ENCODE assay signal across 18 cellular contexts in the genomic region with DNA sequence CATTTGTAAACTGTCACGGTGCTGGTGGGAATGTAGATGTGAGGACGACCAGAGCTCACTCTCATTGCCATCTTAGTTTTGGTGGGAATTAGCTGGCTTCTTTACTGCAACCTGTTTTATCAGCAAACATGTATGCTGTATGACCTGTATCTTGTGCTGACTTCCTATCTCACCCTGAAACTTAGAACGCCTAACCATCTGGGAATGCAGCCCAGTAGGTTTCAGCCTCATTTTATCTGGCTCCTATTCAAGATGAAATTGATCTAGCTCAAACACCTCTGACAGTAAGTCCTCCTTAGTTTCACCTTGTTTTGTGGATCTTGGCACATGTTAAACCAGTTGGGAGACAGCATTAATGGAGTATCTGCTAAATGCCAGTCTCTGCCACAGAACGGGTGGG.
"Had no signal": no experiment of that assay in that cellular context is flagged by ENCODE, and none has a peak within 500 bp of the region (broad histone marks: within the 10 kb centered on the region; RNA-seq: fewer than 3 reads in every experiment).

No MANE protein-coding gene starts in this region.

- H3K27me3 ChIP-seq: adrenal gland, neural progenitor cell, right atrium auricular region, transverse colon, vagina had no signal

- H3K4me3 Mint-ChIP-seq: activated T-cell treated with anti-CD3 and anti-CD28 coated beads, Interleukin-2, amount 50 U/mL, for 72 hours; effector memory CD8-positive, alpha-beta T cell; naive B cell; neural progenitor cell; stimulated activated naive CD8-positive, alpha-beta T cell treated with anti-CD3 and anti-CD28 coated beads, Interleukin-15, Interleukin-2, amounts not matched to agents 100 ng/mL and 50 ng/mL, for 24 hours had no signal

- H2AFZ ChIP-seq: neural progenitor cell had no signal

- H3K4me1 Mint-ChIP-seq: neural progenitor cell had no signal

- ATAC-seq: activated naive CD4-positive, alpha-beta T cell treated with anti-CD3 and anti-CD28 coated beads, Interleukin-2, amount 50 U/mL, for 72 hours; activated T-cell treated with anti-CD3 and anti-CD28 coated beads, Interleukin-2, amount 50 U/mL, for 72 hours; effector memory CD8-positive, alpha-beta T cell; left colon had no signal

- H3K4me3 ChIP-seq: adrenal gland, neural progenitor cell, prostate gland, right atrium auricular region, transverse colon, vagina had no signal

- H3K9me3 ChIP-seq: adrenal gland, prostate gland, transverse colon, vagina had no signal

- H3K36me3 ChIP-seq: adrenal gland, neural progenitor cell, prostate gland, right atrium auricular region, transverse colon, vagina, WERI-Rb-1 had no signal

- H3K27ac Mint-ChIP-seq: activated naive CD4-positive, alpha-beta T cell treated with anti-CD3 and anti-CD28 coated beads, Interleukin-2, amount 50 U/mL, for 72 hours; activated T-cell treated with anti-CD3 and anti-CD28 coated beads, Interleukin-2, amount 50 U/mL, for 72 hours; effector memory CD8-positive, alpha-beta T cell; neural progenitor cell; stimulated activated naive CD8-positive, alpha-beta T cell treated with anti-CD3 and anti-CD28 coated beads, Interleukin-15, Interleukin-2, amounts not matched to agents 100 ng/mL and 50 ng/mL, for 24 hours had no signal

- H3K4me1 ChIP-seq: adrenal gland, neural progenitor cell, prostate gland, right atrium auricular region, transverse colon, vagina had no signal

- H3K27me3 Mint-ChIP-seq: naive B cell; stimulated activated naive CD8-positive, alpha-beta T cell treated with anti-CD3 and anti-CD28 coated beads, Interleukin-15, Interleukin-2, amounts not matched to agents 100 ng/mL and 50 ng/mL, for 24 hours had no signal

- H3K27ac ChIP-seq: adrenal gland, neural progenitor cell, prostate gland, right atrium auricular region, transverse colon, vagina, WERI-Rb-1 had no signal

- DNase-seq: activated CD4-positive, alpha-beta T cell treated with anti-CD3 and anti-CD28 coated beads for 1 hour; activated CD8-positive, alpha-beta memory T cell treated with anti-CD3 and anti-CD28 coated beads for 24 hours; activated gamma-delta T cell; activated T-cell treated with anti-CD3 and anti-CD28 coated beads, Interleukin-2, amount 50 U/mL, for 72 hours; adrenal gland; effector memory CD8-positive, alpha-beta T cell; left colon; naive B cell; stimulated activated CD4-positive, alpha-beta T cell treated with anti-CD3 and anti-CD28 coated beads, Interleukin-2, amount 100 ng/mL, for 24 hours; T-helper 2 cell; transverse colon; WERI-Rb-1 had no signal

- H3K4me2 ChIP-seq: neural progenitor cell had no signal

- H3K36me3 Mint-ChIP-seq: neural progenitor cell had no signal

- H3K9ac ChIP-seq: neural progenitor cell had no signal
